ENCODE assay signal across 8 cellular contexts in genomic region chr2:44244135-44244871, GRCh38. TPM values are rescaled to one million over a fixed set of nuclear protein-coding genes. Genes with fewer than 3 reads are reported as not detected.
DNase-seq lines count a peak whose midpoint lies in the region; ATAC-seq and TF ChIP-seq lines count a peak whose summit lies in the region.

No MANE protein-coding gene starts in this region.

- peak overlapping the region; percentile 26; the same call in 1 of the 2 replicates for H3K4me3 ChIP-seq in GM23338
- H3K4me3 ChIP-seq in cardiac fibroblast (replicated peaks in 1 of 2; ENCODE audit: low read depth in 2 of 2, low read length in 2 of 2), result no peak overlapping the region

- H3K9me3 Mint-ChIP-seq in GM23338, result no peaks in the 10 kb centered on the region

- no peak overlapping the region for H2AFZ ChIP-seq in GM23338

- TF ChIP-seq CTCF in GM23338 (conservative IDR thresholded peaks at IDR 0.05; ENCODE audit: low read depth in 2 of 2) (peak; percentile 62 to 65), VCaP (conservative IDR thresholded peaks at IDR 0.05) (peak; percentile 81), cardiac fibroblast (IDR thresholded peaks at IDR 0.05; ENCODE audit: low read depth, low read length) (peak; percentile 52)

- H3K27ac Mint-ChIP-seq in GM23338, result no peak overlapping the region

- DNase-seq in AG08395 (ENCODE audit: low spot score), result peak; percentile 65
- DNase-seq in GM23338 (ENCODE audit: low spot score), result peak; percentile 88
- peak; percentile 91 for DNase-seq in NCI-H2196 (lab: John Stamatoyannopoulos, UW; ENCODE audit: unreplicated experiment)
- DNase-seq in cardiac fibroblast (ENCODE audit: low read depth in 2 of 2), result peak; percentile 83 to 84
- DNase-seq in kidney glomerular epithelial cell (lab: John Stamatoyannopoulos, UW), result peak; percentile 78
- peak; percentile 12 to 39 for DNase-seq in stimulated activated CD4-positive, alpha-beta T cell treated with anti-CD3 and anti-CD28 coated beads, Interleukin-1b, Interleukin-23, amount 100 ng/mL, for 4 hours (ENCODE audit: low read depth in 2 of 2)

- H3K27me3 Mint-ChIP-seq in GM23338 (ENCODE audit: insufficient read depth, low read depth, poor library complexity), result peaks cover 8% of the 10 kb centered on the region

- no peaks in the 10 kb centered on the region for H4K20me1 ChIP-seq in GM23338 (replicated peaks; ENCODE audit: insufficient read depth)

- H3K36me3 Mint-ChIP-seq in GM23338 (ENCODE audit: low read depth), result no peaks in the 10 kb centered on the region; the same call in 2 of the 3 replicates

- peak overlapping the region; percentile 67 for H3K4me2 ChIP-seq in GM23338

- H3K27ac ChIP-seq in GM23338 (ENCODE audit: low read depth), result no peak overlapping the region
- H3K27ac ChIP-seq in VCaP, result peak overlapping the region; percentile 98

- no peaks in the 10 kb centered on the region for H3K36me3 ChIP-seq in GM23338 (ENCODE audit: insufficient read depth)

- H3K79me2 ChIP-seq in GM23338 (replicated peaks; ENCODE audit: insufficient read depth), result no peaks in the 10 kb centered on the region

- H3K4me1 Mint-ChIP-seq in GM23338, result peaks cover 33% of the 10 kb centered on the region

- ATAC-seq in GM23338, result peak; percentile 28
- ATAC-seq in HG03342 (IDR thresholded peaks at IDR 0.05; ENCODE audit: unreplicated experiment), result no peak

- H3F3A ChIP-seq in GM23338 (replicated peaks; ENCODE audit: low read depth), result no peaks in the 10 kb centered on the region

- peak overlapping the region; percentile 12; the same call in 1 of the 3 replicates for H3K4me3 Mint-ChIP-seq in GM23338

- no peaks in the 10 kb centered on the region for H3K27me3 ChIP-seq in GM23338 (ENCODE audit: insufficient read depth)

- H3K4me1 ChIP-seq in GM23338 (ENCODE audit: insufficient read depth), result peaks cover 29% of the 10 kb centered on the region

- no peaks in the 10 kb centered on the region for H3K9me2 ChIP-seq in GM23338 (ENCODE audit: insufficient read depth)

TF ChIP-seq in GM23338, 12 proteins besides CTCF, POLR2A, EP300 and RAD21:
- TF ChIP-seq ZNF331 (CRISPR knock-in tag; IDR thresholded peaks at IDR 0.05; ENCODE audit: low read depth) (no peak), ZNF114 (CRISPR knock-in tag; IDR thresholded peaks at IDR 0.05) (no peak), STAT1 (IDR thresholded peaks at IDR 0.05; ENCODE audit: unreplicated experiment) (no peak), ZNF462 (CRISPR knock-in tag; IDR thresholded peaks at IDR 0.05) (no peak), EZH2phosphoT487 (IDR thresholded peaks at IDR 0.05; ENCODE audit: unreplicated experiment) (no peak), NANOG (IDR thresholded peaks at IDR 0.05; ENCODE audit: borderline replicate concordance) (no peak), REST (IDR thresholded peaks at IDR 0.05; ENCODE audit: unreplicated experiment) (no peak), CREB1 (CRISPR knock-in tag; IDR thresholded peaks at IDR 0.05; ENCODE audit: low read depth) (no peak), POLR2AphosphoS5 (IDR thresholded peaks at IDR 0.05; ENCODE audit: low read depth) (no peak), ETS1 (IDR thresholded peaks at IDR 0.05) (no peak), EZH2 (IDR thresholded peaks at IDR 0.05; ENCODE audit: low read depth, unreplicated experiment) (no peak), JUNB (IDR thresholded peaks at IDR 0.05; ENCODE audit: unreplicated experiment) (no peak)

RNA-seq across cellular contexts. Expression of gene SLC3A1, which starts 31.0 kb away (rescaled TPM):
- 0.19 and 1.0 TPM in 2 replicates for total RNA-seq in GM23338 (2014; rRNA removed; shearing (Covaris generic))
- 0.42 and 0.70 TPM in 2 replicates for polyA plus RNA-seq in GM23338 (2016; fragmentation: Nextera tagmentation; extraction: Ambion mirVana)

Comparison
In these comparisons a context has a peak if more than half of its experiments do, and no peak if none do; other contexts are left out.
1. DNase-seq: peak in every context shown above with its lines; median percentile 91 in NCI-H2196; 88 in GM23338; 84 in cardiac fibroblast; 78 in kidney glomerular epithelial cell; 65 in AG08395; 26 in stimulated activated CD4-positive, alpha-beta T cell treated with anti-CD3 and anti-CD28 coated beads, Interleukin-1b, Interleukin-23, amount 100 ng/mL, for 4 hours.